Comparison of ENCODE assay signal across 16 cellular contexts in the genomic region with DNA sequence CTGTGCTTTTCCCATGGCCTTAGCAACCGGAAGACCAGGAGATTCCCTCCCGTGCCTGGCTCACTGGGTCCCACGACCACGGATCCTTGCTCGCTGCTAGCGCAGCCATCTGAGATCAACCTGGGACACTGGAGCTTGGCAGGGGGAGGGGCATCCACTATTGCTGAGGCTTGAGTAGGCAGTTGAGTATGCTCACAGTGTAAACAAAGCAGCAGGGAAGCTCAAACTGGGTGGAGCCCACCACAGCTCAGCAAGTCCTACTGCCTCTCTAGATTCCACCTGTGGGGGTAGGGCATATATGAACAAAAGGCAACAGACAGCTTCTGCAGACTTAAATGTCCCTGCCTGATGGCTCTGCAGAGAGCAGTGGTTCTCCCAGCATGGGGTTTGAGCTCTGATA.
DNase-seq lines count a peak whose midpoint lies in the region; TF ChIP-seq lines count a peak whose summit lies in the region.
"Had no signal": no experiment of that assay in that cellular context is flagged by ENCODE, and none has a peak within 500 bp of the region (broad histone marks: within the 10 kb centered on the region; RNA-seq: fewer than 3 reads in every experiment).

No MANE protein-coding gene starts in this region.

- intact Hi-C loops in thyroid gland (cut with DNase I) (no loop called here), lower leg skin (cut with DNase I; ENCODE audit: low total_unique reads) (no loop called here)

- H3K4me3 ChIP-seq in epithelial cell of esophagus (ENCODE audit: low read length) (no peak overlapping the region), thyroid gland (replicated peaks in 1 of 3) (no peak overlapping the region), lower leg skin (ENCODE audit: low read depth, poor library complexity, severe bottlenecking) (no peak overlapping the region)

- H3K9me3 ChIP-seq in thyroid gland, result no peaks in the 10 kb centered on the region

- no peaks in the 10 kb centered on the region for H3K27me3 ChIP-seq in thyroid gland

- WGBS in thyroid gland, 2 donors, result 27 to 50% methylated on average over 5 to 6 of the region's 6 CpGs
- WGBS in lower leg skin, 2 donors, result 93 to 97% methylated on average over 6 of the region's 6 CpGs

- H3K4me1 ChIP-seq in thyroid gland, result peaks cover 6 to 12% of the 10 kb centered on the region in 2 donors

- CTCF ChIA-PET in HEK293T (lab: Yijun Ruan, JAX), result no interaction called here

- TF ChIP-seq POLR2A in thyroid gland (IDR thresholded peaks at IDR 0.05), result no peak
- no peak for TF ChIP-seq POLR2A in lower leg skin (IDR thresholded peaks at IDR 0.05)

- no peaks in the 10 kb centered on the region for H3K36me3 ChIP-seq in thyroid gland

- POLR2A ChIA-PET in HEK293T (lab: Yijun Ruan, JAX), result no interaction called here

- no peak for TF ChIP-seq CTCF in epithelial cell of esophagus (IDR thresholded peaks at IDR 0.05; ENCODE audit: insufficient read depth, low read depth, low read length, missing control alignments)
- TF ChIP-seq CTCF in thyroid gland (IDR thresholded peaks at IDR 0.05), result peak in 1 of 6 experiments; percentile 4
- no peak for TF ChIP-seq CTCF in lower leg skin (IDR thresholded peaks at IDR 0.05)

- no peak overlapping the region for H3K27ac ChIP-seq in thyroid gland
- H3K27ac ChIP-seq: 22Rv1 had no signal

- DNase-seq in DMS153 (lab: John Stamatoyannopoulos, UW), result peak; percentile 0
- no peak for DNase-seq in DMS153 treated with DMSO at 0.1 percent for 48 hours (lab: John Stamatoyannopoulos, UW; ENCODE audit: unreplicated experiment)
- DNase-seq in NCI-H748 (lab: John Stamatoyannopoulos, UW; ENCODE audit: unreplicated experiment), result peak; percentile 75
- DNase-seq in epithelial cell of esophagus (ENCODE audit: low read depth), result peak; percentile 27
- peak; percentile 92 to 93 for DNase-seq in thyroid gland
- DNase-seq in RPMI8226, result no peak
- no peak for DNase-seq in HEK293T (ENCODE audit: extremely low spot score)
- no peak for DNase-seq in lower leg skin (ENCODE audit: low spot score in 2 of 2)
- DNase-seq: CD4-positive, alpha-beta memory T cell; MM.1S; NCI-H1092 treated with DMSO at 0.1 percent for 48 hours; NCI-H1694; NCI-H510A treated with DMSO at 0.1 percent for 48 hours; NK-92 treated with Interleukin-12 subunit alpha and Interleukin-12 subunit beta, amount 100 ng/mL, for 24 hours; SW 1271 had no signal

TF ChIP-seq in HEK293T, 16 proteins besides CTCF, POLR2A, EP300 and RAD21:
- TF ChIP-seq TARDBP (IDR thresholded peaks at IDR 0.05) (no peak), ELF4 (IDR thresholded peaks at IDR 0.05) (no peak), LEF1 (IDR thresholded peaks at IDR 0.05; ENCODE audit: borderline replicate concordance) (no peak), FOXK2 (IDR thresholded peaks at IDR 0.05) (no peak), ARNT (IDR thresholded peaks at IDR 0.05) (no peak), FOXA1 (IDR thresholded peaks at IDR 0.05) (no peak), L3MBTL2 (conservative IDR thresholded peaks at IDR 0.05) (no peak), SUZ12 (IDR thresholded peaks at IDR 0.05) (no peak), HDGF (IDR thresholded peaks at IDR 0.05; ENCODE audit: borderline replicate concordance) (no peak), NFRKB (IDR thresholded peaks at IDR 0.05) (no peak), SP1 (IDR thresholded peaks at IDR 0.05) (no peak), BHLHE40 (IDR thresholded peaks at IDR 0.05; ENCODE audit: borderline replicate concordance) (no peak), CTBP1 (IDR thresholded peaks at IDR 0.05; ENCODE audit: borderline replicate concordance) (no peak), PKNOX1 (IDR thresholded peaks at IDR 0.05) (no peak), ZNF384 (IDR thresholded peaks at IDR 0.05) (no peak), FOXM1 (IDR thresholded peaks at IDR 0.05; ENCODE audit: borderline replicate concordance) (no peak)
TF ChIP-seq in HEK293T: peak in this region for 0.

Comparison
In these comparisons a context has a peak if more than half of its experiments do, and no peak if none do; other contexts are left out.
1. DNase-seq: peak in DMS153 (single experiment), NCI-H748 (single experiment), epithelial cell of esophagus (single experiment) and thyroid gland (2 of 2); none in DMS153 treated with DMSO at 0.1 percent for 48 hours (single experiment), RPMI8226 (single experiment), HEK293T (single experiment) and lower leg skin (0 of 2).